Comparison of ENCODE assay signal across 12 cellular contexts in the genomic region with DNA sequence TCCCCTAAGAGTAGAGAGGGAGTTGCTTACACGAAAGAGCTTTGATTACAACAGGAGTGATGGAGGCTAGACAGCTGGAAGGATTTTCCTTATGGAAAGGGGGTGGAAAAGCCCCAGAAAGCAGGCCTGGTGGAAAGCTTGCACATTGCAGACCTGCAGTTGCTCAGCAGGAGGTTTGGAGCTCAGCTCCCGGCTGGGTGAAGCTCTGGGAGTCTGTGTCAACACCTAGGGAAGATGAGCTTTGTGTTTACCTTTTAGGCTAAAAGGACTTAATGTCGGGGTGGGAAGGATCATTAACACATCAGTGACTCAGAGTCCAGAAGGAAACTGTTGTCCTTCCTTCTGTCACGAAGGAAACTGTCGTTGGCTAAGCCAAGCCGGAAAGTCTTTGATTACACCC. TPM values are rescaled to one million over a fixed set of nuclear protein-coding genes. Genes with fewer than 3 reads are reported as not detected.
DNase-seq lines count a peak whose midpoint lies in the region; ATAC-seq and TF ChIP-seq lines count a peak whose summit lies in the region.
"Had no signal": no experiment of that assay in that cellular context is flagged by ENCODE, and none has a peak within 500 bp of the region (broad histone marks: within the 10 kb centered on the region; RNA-seq: fewer than 3 reads in every experiment).

No MANE protein-coding gene starts in this region.

- H3K27me3 ChIP-seq in ascending aorta = no peaks in the 10 kb centered on the region
- H3K27me3 ChIP-seq: suprapubic skin had no signal

- ATAC-seq in natural killer cell (no peak), Right ventricle myocardium inferior (no peak)
- no peak for ATAC-seq in natural killer cell treated with Interleukin-12 subunit alpha and Interleukin-12 subunit beta and Interleukin-15 and Interleukin-18, amount 100 ng/mL, for 72 hours
- ATAC-seq: activated CD8-positive, alpha-beta memory T cell treated with anti-CD3 and anti-CD28 coated beads, Interleukin-2, amount 10 ng/mL, durations not matched to agents 7 days and 5 days had no signal

- intact Hi-C loops in natural killer cell (cut with micrococcal nuclease) (no loop called here), Right ventricle myocardium inferior (cut with DNase I) (no loop called here), ascending aorta (cut with DNase I) (no loop called here)
- intact Hi-C loops in activated CD4-positive, alpha-beta memory T cell treated with anti-CD3 and anti-CD28 coated beads for 36 hours (cut with micrococcal nuclease) = no loop called here

- H3K4me1 ChIP-seq in ascending aorta = no peaks in the 10 kb centered on the region

- no peaks in the 10 kb centered on the region for H3K27me3 Mint-ChIP-seq in natural killer cell (ENCODE audit: low read depth in 2 of 2)
- H3K27me3 Mint-ChIP-seq in natural killer cell treated with Interleukin-12 subunit alpha and Interleukin-12 subunit beta and Interleukin-15 and Interleukin-18, amount 100 ng/mL, for 72 hours = no peaks in the 10 kb centered on the region
- H3K27me3 Mint-ChIP-seq in type B pancreatic cell = peaks cover 5% of the 10 kb centered on the region
- H3K27me3 Mint-ChIP-seq in activated CD4-positive, alpha-beta memory T cell treated with anti-CD3 and anti-CD28 coated beads for 36 hours = no peaks in the 10 kb centered on the region

- H3K4me3 Mint-ChIP-seq in natural killer cell (no peak overlapping the region), type B pancreatic cell (no peak overlapping the region)
- H3K4me3 Mint-ChIP-seq in natural killer cell treated with Interleukin-12 subunit alpha and Interleukin-12 subunit beta and Interleukin-15 and Interleukin-18, amount 100 ng/mL, for 72 hours = no peak overlapping the region
- H3K4me3 Mint-ChIP-seq in activated CD4-positive, alpha-beta memory T cell treated with anti-CD3 and anti-CD28 coated beads for 36 hours = no peak overlapping the region
- H3K4me3 Mint-ChIP-seq: activated CD8-positive, alpha-beta memory T cell treated with anti-CD3 and anti-CD28 coated beads, Interleukin-2, amount 10 ng/mL, durations not matched to agents 7 days and 5 days; activated naive CD4-positive, alpha-beta T cell treated with anti-CD3 and anti-CD28 coated beads, Interleukin-2, amount 50 U/mL, for 24 hours had no signal

- no peaks in the 10 kb centered on the region for H3K9me3 Mint-ChIP-seq in natural killer cell
- no peaks in the 10 kb centered on the region for H3K9me3 Mint-ChIP-seq in natural killer cell treated with Interleukin-12 subunit alpha and Interleukin-12 subunit beta and Interleukin-15 and Interleukin-18, amount 100 ng/mL, for 72 hours
- H3K9me3 Mint-ChIP-seq in type B pancreatic cell = no peaks in the 10 kb centered on the region
- no peaks in the 10 kb centered on the region for H3K9me3 Mint-ChIP-seq in activated CD4-positive, alpha-beta memory T cell treated with anti-CD3 and anti-CD28 coated beads for 36 hours
- H3K9me3 Mint-ChIP-seq: activated naive CD4-positive, alpha-beta T cell treated with anti-CD3 and anti-CD28 coated beads, Interleukin-2, amount 50 U/mL, for 24 hours had no signal

- H3K9me3 ChIP-seq in ascending aorta = no peaks in the 10 kb centered on the region
- H3K9me3 ChIP-seq: suprapubic skin had no signal

- no peak overlapping the region for H3K27ac ChIP-seq in ascending aorta
- H3K27ac ChIP-seq: suprapubic skin had no signal

- H3K36me3 Mint-ChIP-seq in natural killer cell (no peaks in the 10 kb centered on the region), type B pancreatic cell (no peaks in the 10 kb centered on the region)
- no peaks in the 10 kb centered on the region for H3K36me3 Mint-ChIP-seq in natural killer cell treated with Interleukin-12 subunit alpha and Interleukin-12 subunit beta and Interleukin-15 and Interleukin-18, amount 100 ng/mL, for 72 hours
- no peaks in the 10 kb centered on the region for H3K36me3 Mint-ChIP-seq in activated CD4-positive, alpha-beta memory T cell treated with anti-CD3 and anti-CD28 coated beads for 36 hours
- H3K36me3 Mint-ChIP-seq: activated CD8-positive, alpha-beta memory T cell treated with anti-CD3 and anti-CD28 coated beads, Interleukin-2, amount 10 ng/mL, durations not matched to agents 7 days and 5 days had no signal

- no peaks in the 10 kb centered on the region for H3K36me3 ChIP-seq in ascending aorta
- H3K36me3 ChIP-seq: suprapubic skin had no signal

- POLR2A ChIA-PET in activated CD4-positive, alpha-beta memory T cell treated with anti-CD3 and anti-CD28 coated beads for 36 hours (lab: Charles Lee) = no interaction called here

- no peak overlapping the region for H3K4me3 ChIP-seq in foreskin fibroblast (ENCODE audit: low read depth in 1 of 2, low read length in 2 of 2)
- H3K4me3 ChIP-seq in ascending aorta = no peak overlapping the region
- H3K4me3 ChIP-seq: suprapubic skin had no signal

- peaks cover 38 to 61% of the 10 kb centered on the region in 2 donors for H3K4me1 Mint-ChIP-seq in natural killer cell
- peaks cover 22 to 32% of the 10 kb centered on the region in 2 donors for H3K4me1 Mint-ChIP-seq in natural killer cell treated with Interleukin-12 subunit alpha and Interleukin-12 subunit beta and Interleukin-15 and Interleukin-18, amount 100 ng/mL, for 72 hours (ENCODE audit: low read depth in 2 of 2)
- peaks cover 12% of the 10 kb centered on the region for H3K4me1 Mint-ChIP-seq in type B pancreatic cell (ENCODE audit: unreplicated experiment)
- peaks cover 14% of the 10 kb centered on the region for H3K4me1 Mint-ChIP-seq in activated CD4-positive, alpha-beta memory T cell treated with anti-CD3 and anti-CD28 coated beads for 36 hours (ENCODE audit: low read depth)

- peak overlapping the region; percentile 60 to 70 for H3K27ac Mint-ChIP-seq in natural killer cell
- peak overlapping the region in 1 of 2 donors; percentile 42 for H3K27ac Mint-ChIP-seq in natural killer cell treated with Interleukin-12 subunit alpha and Interleukin-12 subunit beta and Interleukin-15 and Interleukin-18, amount 100 ng/mL, for 72 hours
- H3K27ac Mint-ChIP-seq in type B pancreatic cell = peak overlapping the region; percentile 22
- H3K27ac Mint-ChIP-seq in activated CD4-positive, alpha-beta memory T cell treated with anti-CD3 and anti-CD28 coated beads for 36 hours = no peak overlapping the region
- H3K27ac Mint-ChIP-seq: activated CD8-positive, alpha-beta memory T cell treated with anti-CD3 and anti-CD28 coated beads, Interleukin-2, amount 10 ng/mL, durations not matched to agents 7 days and 5 days; activated naive CD4-positive, alpha-beta T cell treated with anti-CD3 and anti-CD28 coated beads, Interleukin-2, amount 50 U/mL, for 24 hours had no signal

- DNase-seq in natural killer cell (no peak), NCI-H345 treated with DMSO at 0.1 percent for 48 hours (lab: John Stamatoyannopoulos, UW; ENCODE audit: unreplicated experiment) (peak; percentile 22), foreskin fibroblast (peak in 1 of 2 donors; percentile 33), type B pancreatic cell (ENCODE audit: extremely low spot score, unreplicated experiment) (no peak), Right ventricle myocardium inferior (ENCODE audit: missing footprints) (no peak), ascending aorta (ENCODE audit: low spot score in 2 of 2) (no peak)
- no peak for DNase-seq in natural killer cell treated with Interleukin-12 subunit alpha and Interleukin-12 subunit beta and Interleukin-15 and Interleukin-18, amount 100 ng/mL, for 72 hours (ENCODE audit: low spot score)
- DNase-seq in activated CD4-positive, alpha-beta memory T cell treated with anti-CD3 and anti-CD28 coated beads for 36 hours = no peak
- DNase-seq: activated CD8-positive, alpha-beta memory T cell treated with anti-CD3 and anti-CD28 coated beads, Interleukin-2, amount 10 ng/mL, durations not matched to agents 7 days and 5 days; C1 segment of cervical spinal cord had no signal

- CTCF ChIA-PET in activated CD4-positive, alpha-beta memory T cell treated with anti-CD3 and anti-CD28 coated beads for 36 hours (lab: Charles Lee) = interaction anchor here (1.2 kb wide), 1 partner anchor 168 kb away, joined by 7 read pairs; no protein-coding TSS in a partner anchor

- TF ChIP-seq CTCF in natural killer cell (IDR thresholded peaks at IDR 0.05) (no peak), foreskin fibroblast (IDR thresholded peaks at IDR 0.05; ENCODE audit: low read depth, low read length) (peak; percentile 14), type B pancreatic cell (conservative IDR thresholded peaks at IDR 0.05) (peak; percentile 22), ascending aorta (IDR thresholded peaks at IDR 0.05) (no peak)

RNA-seq across cellular contexts. Expression of a gene that starts 48.1 kb away (rescaled TPM):
- total RNA-seq in natural killer cell (100 to 1,000 TPM; 274 to 418 (median 390) TPM), type B pancreatic cell (ENCODE audit: low replicate concordance) (49.7 and 74.2 TPM in 2 replicates), Right ventricle myocardium inferior (57.2 TPM), ascending aorta (1.6 TPM)
- total RNA-seq in natural killer cell treated with Interleukin-12 subunit alpha and Interleukin-12 subunit beta and Interleukin-15 and Interleukin-18, amount 100 ng/mL, for 72 hours = 10 to 100 TPM in 1 of 2 donors, 1 to 10 TPM in 1; 7.7 to 14.5 TPM
- 1 to 10 TPM; 1.9 to 2.3 TPM for total RNA-seq in activated CD4-positive, alpha-beta memory T cell treated with anti-CD3 and anti-CD28 coated beads for 36 hours

Comparison
In these comparisons a context has a peak if more than half of its experiments do, and no peak if none do; other contexts are left out.
1. CTCF ChIP-seq: peak in foreskin fibroblast (single experiment) and type B pancreatic cell (single experiment); none in natural killer cell (single experiment) and ascending aorta (0 of 3).